ENCODE assay signal across 2 cellular contexts in genomic region chr11:73382747-73383146, GRCh38.
TF ChIP-seq lines count a peak whose summit lies in the region.

No MANE protein-coding gene starts in this region.

TF ChIP-seq in GM12878, 131 proteins besides CTCF, POLR2A, EP300 and RAD21:
- TF ChIP-seq SMARCA5 (IDR thresholded peaks at IDR 0.05) = peak; percentile 15; the same call in 1 of the 2 replicates
- TF ChIP-seq LARP7 (IDR thresholded peaks at IDR 0.05) = peak; percentile 35; the same call in 1 of the 2 replicates
- no peak for TF ChIP-seq ZNF217 (IDR thresholded peaks at IDR 0.05)

TF ChIP-seq in SK-N-SH treated with all-trans-retinoic acid at 6 μM for 48 hours, 23 proteins besides CTCF, POLR2A, EP300 and RAD21:
- TF ChIP-seq ESRRG (CRISPR knock-in tag; IDR thresholded peaks at IDR 0.05) (no peak), PATZ1 (CRISPR knock-in tag; IDR thresholded peaks at IDR 0.05; ENCODE audit: borderline replicate concordance) (no peak), TOX (CRISPR knock-in tag; IDR thresholded peaks at IDR 0.05; ENCODE audit: borderline replicate concordance) (no peak), CSRNP3 (CRISPR knock-in tag; IDR thresholded peaks at IDR 0.05) (no peak), PPARA (CRISPR knock-in tag; IDR thresholded peaks at IDR 0.05; ENCODE audit: borderline replicate concordance) (no peak), BACH2 (CRISPR knock-in tag; IDR thresholded peaks at IDR 0.05; ENCODE audit: borderline replicate concordance) (no peak), ZNF70 (CRISPR knock-in tag; IDR thresholded peaks at IDR 0.05) (no peak), GLIS3 (CRISPR knock-in tag; IDR thresholded peaks at IDR 0.05) (no peak), ZFP3 (CRISPR knock-in tag; IDR thresholded peaks at IDR 0.05) (no peak), TSHZ2 (CRISPR knock-in tag; IDR thresholded peaks at IDR 0.05) (no peak), CSDC2 (CRISPR knock-in tag; IDR thresholded peaks at IDR 0.05) (no peak), OSR1 (CRISPR knock-in tag; IDR thresholded peaks at IDR 0.05) (no peak), TCF4 (CRISPR knock-in tag; IDR thresholded peaks at IDR 0.05; ENCODE audit: borderline replicate concordance) (no peak), CREB5 (CRISPR knock-in tag; IDR thresholded peaks at IDR 0.05; ENCODE audit: low read depth) (no peak), ISL1 (CRISPR knock-in tag; IDR thresholded peaks at IDR 0.05) (no peak), ZNF565 (CRISPR knock-in tag; conservative IDR thresholded peaks at IDR 0.05; ENCODE audit: low read depth) (no peak), ARNTL (CRISPR knock-in tag; IDR thresholded peaks at IDR 0.05; ENCODE audit: borderline replicate concordance, low read depth) (no peak), POU6F1 (CRISPR knock-in tag; IDR thresholded peaks at IDR 0.05; ENCODE audit: borderline replicate concordance, low read depth) (no peak), SNAI2 (CRISPR knock-in tag; IDR thresholded peaks at IDR 0.05) (no peak)
